In the genomic region with DNA sequence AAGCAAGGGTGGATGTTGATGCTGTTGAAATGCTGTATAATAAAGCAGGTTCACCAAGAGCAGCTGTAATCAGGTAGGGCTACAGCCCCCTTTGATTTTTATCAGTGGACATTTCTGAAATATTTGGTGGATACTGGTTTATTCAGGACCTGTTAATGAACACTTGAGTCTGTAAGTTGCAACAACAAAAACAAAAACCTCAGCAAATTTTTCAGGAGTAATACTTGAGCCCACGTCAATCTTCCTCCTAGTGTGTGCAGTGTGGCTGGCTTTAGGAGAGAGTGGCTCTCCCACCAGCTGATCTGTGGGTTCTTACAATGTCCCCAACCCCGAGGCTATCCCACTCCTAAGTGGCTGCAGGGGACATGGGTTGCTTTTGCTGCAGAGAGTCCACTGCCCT, we compare ENCODE assay signal across 37 cellular contexts.
"Had no signal": no experiment of that assay in that cellular context is flagged by ENCODE, and none has a peak within 500 bp of the region (broad histone marks: within the 10 kb centered on the region; RNA-seq: fewer than 3 reads in every experiment).

No MANE protein-coding gene starts in this region.

- H3K4me1 Mint-ChIP-seq: activated B cell treated with CpG ODN at 0.5 μM for 24 hours; activated CD4-positive, alpha-beta memory T cell treated with anti-CD3 and anti-CD28 coated beads, Interleukin-2, amount 10 ng/mL, durations not matched to agents 7 days and 5 days; activated CD4-positive, alpha-beta T cell treated with anti-CD3 and anti-CD28 coated beads, Interleukin-2, amount 10 ng/mL, durations not matched to agents 24 days and 14 days; activated CD8-positive, alpha-beta memory T cell treated with anti-CD3 and anti-CD28 coated beads, Interleukin-2, amount 10 ng/mL, durations not matched to agents 7 days and 5 days; activated naive CD4-positive, alpha-beta T cell treated with anti-CD3 and anti-CD28 coated beads, Interleukin-2, amount 10 ng/mL, durations not matched to agents 7 days and 5 days; activated naive CD4-positive, alpha-beta T cell treated with anti-CD3 and anti-CD28 coated beads, Interleukin-2, amount 50 U/mL, for 24 hours; activated naive CD8-positive, alpha-beta T cell treated with anti-CD3 and anti-CD28 coated beads, Interleukin-2, amount 10 ng/mL, durations not matched to agents 7 days and 5 days; activated naive CD8-positive, alpha-beta T cell treated with anti-CD3 and anti-CD28 coated beads, Interleukin-2, amount 50 U/mL, for 24 hours; brain; central memory CD8-positive, alpha-beta T cell had no signal

- H3K27me3 Mint-ChIP-seq: activated CD4-positive, alpha-beta memory T cell treated with anti-CD3 and anti-CD28 coated beads, Interleukin-2, amount 10 ng/mL, durations not matched to agents 7 days and 5 days; activated CD4-positive, alpha-beta T cell treated with anti-CD3 and anti-CD28 coated beads, Interleukin-2, amount 10 ng/mL, durations not matched to agents 24 days and 14 days; activated CD8-positive, alpha-beta memory T cell treated with anti-CD3 and anti-CD28 coated beads, Interleukin-2, amount 10 ng/mL, durations not matched to agents 7 days and 5 days; activated naive CD4-positive, alpha-beta T cell treated with anti-CD3 and anti-CD28 coated beads, Interleukin-2, amount 10 ng/mL, durations not matched to agents 7 days and 5 days; activated naive CD4-positive, alpha-beta T cell treated with anti-CD3 and anti-CD28 coated beads, Interleukin-2, amount 50 U/mL, for 24 hours; activated naive CD8-positive, alpha-beta T cell; activated naive CD8-positive, alpha-beta T cell treated with anti-CD3 and anti-CD28 coated beads, Interleukin-2, amount 10 ng/mL, durations not matched to agents 7 days and 5 days; activated naive CD8-positive, alpha-beta T cell treated with anti-CD3 and anti-CD28 coated beads, Interleukin-2, amount 50 U/mL, for 24 hours; activated T-cell treated with anti-CD3 and anti-CD28 coated beads, Interleukin-2, amount 50 U/mL, for 24 hours had no signal

- H3K4me3 ChIP-seq: ascending aorta, cardiac muscle cell had no signal

- ATAC-seq: activated CD8-positive, alpha-beta memory T cell treated with anti-CD3 and anti-CD28 coated beads, Interleukin-2, amount 10 ng/mL, durations not matched to agents 7 days and 5 days; activated CD8-positive, alpha-beta T cell treated with anti-CD3 and anti-CD28 coated beads, Interleukin-2, amount 10 ng/mL, durations not matched to agents 7 days and 5 days; activated naive CD8-positive, alpha-beta T cell treated with anti-CD3 and anti-CD28 coated beads, Interleukin-2, amount 50 U/mL, for 24 hours had no signal

- H3K9me3 Mint-ChIP-seq: activated B cell treated with CpG ODN at 0.5 μM for 24 hours; activated naive CD4-positive, alpha-beta T cell treated with anti-CD3 and anti-CD28 coated beads, Interleukin-2, amount 50 U/mL, for 24 hours; activated naive CD8-positive, alpha-beta T cell treated with anti-CD3 and anti-CD28 coated beads, Interleukin-2, amount 50 U/mL, for 24 hours; central memory CD8-positive, alpha-beta T cell had no signal

- H3K27ac ChIP-seq: ascending aorta, cardiac muscle cell, VCaP had no signal

- H3K4me1 ChIP-seq: ascending aorta had no signal

- H3K27ac Mint-ChIP-seq: activated B cell treated with CpG ODN at 0.5 μM for 24 hours; activated CD4-positive, alpha-beta memory T cell treated with anti-CD3 and anti-CD28 coated beads, Interleukin-2, amount 10 ng/mL, durations not matched to agents 7 days and 5 days; activated CD4-positive, alpha-beta T cell treated with anti-CD3 and anti-CD28 coated beads, Interleukin-2, amount 10 ng/mL, durations not matched to agents 24 days and 14 days; activated CD8-positive, alpha-beta memory T cell treated with anti-CD3 and anti-CD28 coated beads, Interleukin-2, amount 10 ng/mL, durations not matched to agents 7 days and 5 days; activated CD8-positive, alpha-beta T cell treated with anti-CD3 and anti-CD28 coated beads, Interleukin-2, amount 10 ng/mL, durations not matched to agents 7 days and 5 days; activated naive CD4-positive, alpha-beta T cell treated with anti-CD3 and anti-CD28 coated beads, Interleukin-2, amount 10 ng/mL, durations not matched to agents 7 days and 5 days; activated naive CD4-positive, alpha-beta T cell treated with anti-CD3 and anti-CD28 coated beads, Interleukin-2, amount 50 U/mL, for 24 hours; activated naive CD8-positive, alpha-beta T cell; activated naive CD8-positive, alpha-beta T cell treated with anti-CD3 and anti-CD28 coated beads, Interleukin-2, amount 10 ng/mL, durations not matched to agents 7 days and 5 days; activated naive CD8-positive, alpha-beta T cell treated with anti-CD3 and anti-CD28 coated beads, Interleukin-2, amount 50 U/mL, for 24 hours; activated T-cell treated with anti-CD3 and anti-CD28 coated beads, Interleukin-2, amount 50 U/mL, for 24 hours; activated T-helper 2 cell treated with anti-CD3 and anti-CD28 coated beads, Interferon-gamma antibody, Interleukin-2, Interleukin-4, amounts not matched to agents 10 μg/mL and 5 μg/mL and 100 μg/mL, durations not matched to agents 14 hours and 24 hours and 36 hours; brain; T-helper 1 cell treated with Interleukin-12 subunit alpha and Interleukin-12 subunit beta and Interleukin-4 antibody, amounts not matched to agents 30 μg/mL and 1 μg/mL, for 36 hours; T-helper 2 cell treated with Interferon-gamma antibody and Interleukin-4, amounts not matched to agents 5 μg/mL and 100 μg/mL, for 36 hours had no signal

- FAIRE-seq: bronchial epithelial cell, TTC549 had no signal

- H3K36me3 ChIP-seq: ascending aorta, cardiac muscle cell had no signal

- H3K4me3 Mint-ChIP-seq: activated B cell treated with CpG ODN at 0.5 μM for 24 hours; activated CD4-positive, alpha-beta memory T cell treated with anti-CD3 and anti-CD28 coated beads, Interleukin-2, amount 10 ng/mL, durations not matched to agents 7 days and 5 days; activated CD4-positive, alpha-beta T cell treated with anti-CD3 and anti-CD28 coated beads, Interleukin-2, amount 10 ng/mL, durations not matched to agents 24 days and 14 days; activated CD8-positive, alpha-beta memory T cell treated with anti-CD3 and anti-CD28 coated beads, Interleukin-2, amount 10 ng/mL, durations not matched to agents 7 days and 5 days; activated CD8-positive, alpha-beta T cell treated with anti-CD3 and anti-CD28 coated beads, Interleukin-2, amount 10 ng/mL, durations not matched to agents 7 days and 5 days; activated naive CD4-positive, alpha-beta T cell treated with anti-CD3 and anti-CD28 coated beads, Interleukin-2, amount 10 ng/mL, durations not matched to agents 7 days and 5 days; activated naive CD4-positive, alpha-beta T cell treated with anti-CD3 and anti-CD28 coated beads, Interleukin-2, amount 50 U/mL, for 24 hours; activated naive CD8-positive, alpha-beta T cell; activated naive CD8-positive, alpha-beta T cell treated with anti-CD3 and anti-CD28 coated beads, Interleukin-2, amount 10 ng/mL, durations not matched to agents 7 days and 5 days; activated naive CD8-positive, alpha-beta T cell treated with anti-CD3 and anti-CD28 coated beads, Interleukin-2, amount 50 U/mL, for 24 hours; activated T-cell treated with anti-CD3 and anti-CD28 coated beads, Interleukin-2, amount 50 U/mL, for 24 hours; brain; central memory CD8-positive, alpha-beta T cell; T-helper 1 cell treated with Interleukin-12 subunit alpha and Interleukin-12 subunit beta and Interleukin-4 antibody, amounts not matched to agents 30 μg/mL and 1 μg/mL, for 36 hours; T-helper 2 cell treated with Interferon-gamma antibody and Interleukin-4, amounts not matched to agents 5 μg/mL and 100 μg/mL, for 36 hours had no signal

- H3K36me3 Mint-ChIP-seq: activated CD8-positive, alpha-beta memory T cell treated with anti-CD3 and anti-CD28 coated beads, Interleukin-2, amount 10 ng/mL, durations not matched to agents 7 days and 5 days; activated naive CD4-positive, alpha-beta T cell treated with anti-CD3 and anti-CD28 coated beads, Interleukin-2, amount 10 ng/mL, durations not matched to agents 7 days and 5 days; activated naive CD4-positive, alpha-beta T cell treated with anti-CD3 and anti-CD28 coated beads, Interleukin-2, amount 50 U/mL, for 24 hours; activated naive CD8-positive, alpha-beta T cell; activated naive CD8-positive, alpha-beta T cell treated with anti-CD3 and anti-CD28 coated beads, Interleukin-2, amount 10 ng/mL, durations not matched to agents 7 days and 5 days; brain had no signal

- H3K9me3 ChIP-seq: ascending aorta had no signal

- DNase-seq: activated B cell treated with CpG ODN at 0.5 μM for 24 hours; activated CD4-positive, alpha-beta memory T cell treated with anti-CD3 and anti-CD28 coated beads, Interleukin-2, amount 10 ng/mL, durations not matched to agents 7 days and 5 days; activated CD4-positive, alpha-beta T cell treated with anti-CD3 and anti-CD28 coated beads for 4 hours; activated CD4-positive, alpha-beta T cell treated with anti-CD3 and anti-CD28 coated beads, Interleukin-2, amount 10 ng/mL, durations not matched to agents 24 days and 14 days; activated CD4-positive, alpha-beta T cell treated with anti-CD3 and anti-CD28 coated beads, Interleukin-2, amount 50 U/mL, for 48 hours; activated CD4-positive, CD25-positive, alpha-beta regulatory T cell treated with anti-CD3 and anti-CD28 coated beads, Interleukin-2, amount 50 U/mL, for 72 hours; activated CD8-positive, alpha-beta memory T cell treated with anti-CD3 and anti-CD28 coated beads for 24 hours; activated CD8-positive, alpha-beta memory T cell treated with anti-CD3 and anti-CD28 coated beads, Interleukin-2, amount 10 ng/mL, durations not matched to agents 7 days and 5 days; activated CD8-positive, alpha-beta memory T cell treated with anti-CD3 and anti-CD28 coated beads, Interleukin-2, amount 50 U/mL, for 48 hours; activated CD8-positive, alpha-beta T cell treated with anti-CD3 and anti-CD28 coated beads, Interleukin-2, amount 10 ng/mL, durations not matched to agents 7 days and 5 days; activated effector memory CD4-positive, alpha-beta T cell treated with Interleukin-2 at 50 U/mL for 16 hours; activated gamma-delta T cell; activated naive CD4-positive, alpha-beta T cell treated with anti-CD3 and anti-CD28 coated beads, Interleukin-2, amount 10 ng/mL, durations not matched to agents 7 days and 5 days; activated naive CD4-positive, alpha-beta T cell treated with Interleukin-2 at 50 U/mL for 16 hours; activated naive CD8-positive, alpha-beta T cell treated with anti-CD3 and anti-CD28 coated beads, Interleukin-2, amount 10 ng/mL, durations not matched to agents 7 days and 5 days; activated naive CD8-positive, alpha-beta T cell treated with anti-CD3 and anti-CD28 coated beads, Interleukin-2, amount 50 U/mL, for 24 hours; activated T-cell treated with anti-CD3 and anti-CD28 coated beads, Interleukin-2, amount 50 U/mL, for 24 hours; activated T-cell treated with anti-CD3 and anti-CD28 coated beads, Interleukin-2, amount 50 U/mL, for 48 hours; amygdala; anterior cingulate cortex; caudate nucleus; cerebellar nuclear complex; T-helper 1 cell; T-helper 2 cell; T-helper 9 cell had no signal

- H3K27me3 ChIP-seq: ascending aorta, cardiac muscle cell had no signal
